8 cellular contexts compared by ENCODE assay signal in the genomic region with DNA sequence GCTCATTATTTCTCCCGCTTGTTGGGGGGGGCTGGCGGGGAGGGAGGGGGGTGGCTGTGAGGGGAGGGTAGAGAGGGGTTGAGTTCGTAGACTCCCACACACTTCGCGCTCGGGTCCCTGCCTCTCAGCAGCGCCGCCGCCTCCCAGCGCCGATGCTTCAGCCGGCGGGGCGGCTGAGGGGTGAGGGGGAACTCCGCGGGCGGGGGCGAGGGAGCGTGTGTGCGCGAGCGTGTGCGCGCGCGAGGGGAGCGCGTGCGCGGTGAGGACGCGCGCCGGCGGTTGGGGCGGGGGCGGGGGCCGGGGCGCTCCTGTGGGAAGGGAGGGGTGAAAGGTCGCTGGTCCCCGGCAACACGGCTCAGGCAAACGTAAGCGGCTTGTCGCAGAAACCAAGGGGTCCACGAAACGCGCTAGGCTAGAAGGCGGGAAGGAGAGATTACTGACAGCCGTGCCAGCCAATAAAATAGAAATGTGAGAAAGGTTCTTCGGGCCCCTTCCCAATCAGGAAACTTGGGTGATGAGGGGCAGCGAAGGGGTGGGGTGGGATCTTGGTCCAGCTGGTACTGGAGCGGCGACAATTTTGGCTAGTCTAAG. TPM values are rescaled to one million over a fixed set of nuclear protein-coding genes. Genes with fewer than 3 reads are reported as not detected.
DNase-seq lines count a peak whose midpoint lies in the region; ATAC-seq and FAIRE-seq lines count a peak whose summit lies in the region.

No MANE protein-coding gene starts in this region.

- POLR2A ChIA-PET in naive thymus-derived CD8-positive, alpha-beta T cell (lab: Charles Lee) = no interaction called here

- H3K27me3 Mint-ChIP-seq in activated T-cell treated with anti-CD3 and anti-CD28 coated beads, Interleukin-2, amount 50 U/mL, for 24 hours = peaks cover 39% of the 10 kb centered on the region
- H3K27me3 Mint-ChIP-seq in naive thymus-derived CD8-positive, alpha-beta T cell = peaks cover 23 to 43% (median 32%) of the 10 kb centered on the region in 5 donors

- H3K9me3 Mint-ChIP-seq in activated T-cell treated with anti-CD3 and anti-CD28 coated beads, Interleukin-2, amount 50 U/mL, for 24 hours = peaks cover 15% of the 10 kb centered on the region
- peaks cover 0 to 25% (median 10%) of the 10 kb centered on the region in 9 donors for H3K9me3 Mint-ChIP-seq in naive thymus-derived CD8-positive, alpha-beta T cell

- no peaks in the 10 kb centered on the region for H3K4me1 Mint-ChIP-seq in activated T-cell treated with anti-CD3 and anti-CD28 coated beads, Interleukin-2, amount 50 U/mL, for 24 hours (ENCODE audit: low read depth)
- peaks cover 0 to 3% (median 1%) of the 10 kb centered on the region in 4 donors for H3K4me1 Mint-ChIP-seq in naive thymus-derived CD8-positive, alpha-beta T cell

- ATAC-seq in naive thymus-derived CD8-positive, alpha-beta T cell = peak in 1 of 2 donors; percentile 88
- no peak for ATAC-seq in HG03565 (IDR thresholded peaks at IDR 0.05; ENCODE audit: unreplicated experiment)

- H3K4me3 Mint-ChIP-seq in activated T-cell treated with anti-CD3 and anti-CD28 coated beads, Interleukin-2, amount 50 U/mL, for 24 hours = peak overlapping the region; percentile 18
- peak overlapping the region; percentile 19 to 79 (median 50) for H3K4me3 Mint-ChIP-seq in naive thymus-derived CD8-positive, alpha-beta T cell

- H3K27ac Mint-ChIP-seq in activated T-cell treated with anti-CD3 and anti-CD28 coated beads, Interleukin-2, amount 50 U/mL, for 24 hours = no peak overlapping the region
- peak overlapping the region in 2 of 10 donors; percentile 53 to 84 for H3K27ac Mint-ChIP-seq in naive thymus-derived CD8-positive, alpha-beta T cell

- DNase-seq in activated CD4-positive, alpha-beta T cell treated with anti-CD3 and anti-CD28 coated beads for 48 hours = peak; percentile 4
- DNase-seq in activated CD4-positive, alpha-beta T cell treated with anti-CD3 and anti-CD28 coated beads, Interleukin-2, amount 50 U/mL, for 1 hour = no peak
- DNase-seq in NCI-H2081 treated with DMSO at 0.1 percent for 48 hours (lab: John Stamatoyannopoulos, UW) (peak; percentile 66), frontal cortex (ENCODE audit: low spot score in 2 of 2) (peak; percentile 68 to 80)
- DNase-seq in activated T-cell treated with anti-CD3 and anti-CD28 coated beads, Interleukin-2, amount 50 U/mL, for 24 hours = no peak
- peak in 5 of 10 donors; percentile 0 to 71 (median 15) for DNase-seq in naive thymus-derived CD8-positive, alpha-beta T cell
- DNase-seq in stimulated activated naive CD4-positive, alpha-beta T cell treated with Interleukin-2 at 50 U/mL for 16 hours (lab: John Stamatoyannopoulos, UW) = no peak

- FAIRE-seq in frontal cortex (lab: Jason Lieb, UNC) = no peak

- H3K36me3 Mint-ChIP-seq in activated T-cell treated with anti-CD3 and anti-CD28 coated beads, Interleukin-2, amount 50 U/mL, for 24 hours (ENCODE audit: low read depth) = no peaks in the 10 kb centered on the region
- peaks cover 2 to 28% (median 7%) of the 10 kb centered on the region in 3 donors for H3K36me3 Mint-ChIP-seq in naive thymus-derived CD8-positive, alpha-beta T cell

RNA-seq across cellular contexts. Expression of gene NOVA1, which starts 0.3 kb away (rescaled TPM):
- total RNA-seq in frontal cortex = 34.6 TPM
- total RNA-seq in naive thymus-derived CD8-positive, alpha-beta T cell = under 1 TPM; 0.52 to 0.55 TPM
- polyA plus RNA-seq in naive thymus-derived CD8-positive, alpha-beta T cell = not detected

Comparison
In these comparisons a context has a peak if more than half of its experiments do, and no peak if none do; other contexts are left out.
1. DNase-seq: peak in activated CD4-positive, alpha-beta T cell treated with anti-CD3 and anti-CD28 coated beads for 48 hours (single experiment), NCI-H2081 treated with DMSO at 0.1 percent for 48 hours (single experiment) and frontal cortex (2 of 2); none in activated CD4-positive, alpha-beta T cell treated with anti-CD3 and anti-CD28 coated beads, Interleukin-2, amount 50 U/mL, for 1 hour (single experiment), activated T-cell treated with anti-CD3 and anti-CD28 coated beads, Interleukin-2, amount 50 U/mL, for 24 hours (single experiment) and stimulated activated naive CD4-positive, alpha-beta T cell treated with Interleukin-2 at 50 U/mL for 16 hours (single experiment).
2. RNA of gene NOVA1, which starts 0.3 kb away (total RNA-seq): 34.6 TPM in frontal cortex (single experiment); 0.52 to 0.55 TPM in naive thymus-derived CD8-positive, alpha-beta T cell; every median in the first group is over 10 times any median in the second.